1 cellular context compared by ENCODE assay signal in the genomic region with DNA sequence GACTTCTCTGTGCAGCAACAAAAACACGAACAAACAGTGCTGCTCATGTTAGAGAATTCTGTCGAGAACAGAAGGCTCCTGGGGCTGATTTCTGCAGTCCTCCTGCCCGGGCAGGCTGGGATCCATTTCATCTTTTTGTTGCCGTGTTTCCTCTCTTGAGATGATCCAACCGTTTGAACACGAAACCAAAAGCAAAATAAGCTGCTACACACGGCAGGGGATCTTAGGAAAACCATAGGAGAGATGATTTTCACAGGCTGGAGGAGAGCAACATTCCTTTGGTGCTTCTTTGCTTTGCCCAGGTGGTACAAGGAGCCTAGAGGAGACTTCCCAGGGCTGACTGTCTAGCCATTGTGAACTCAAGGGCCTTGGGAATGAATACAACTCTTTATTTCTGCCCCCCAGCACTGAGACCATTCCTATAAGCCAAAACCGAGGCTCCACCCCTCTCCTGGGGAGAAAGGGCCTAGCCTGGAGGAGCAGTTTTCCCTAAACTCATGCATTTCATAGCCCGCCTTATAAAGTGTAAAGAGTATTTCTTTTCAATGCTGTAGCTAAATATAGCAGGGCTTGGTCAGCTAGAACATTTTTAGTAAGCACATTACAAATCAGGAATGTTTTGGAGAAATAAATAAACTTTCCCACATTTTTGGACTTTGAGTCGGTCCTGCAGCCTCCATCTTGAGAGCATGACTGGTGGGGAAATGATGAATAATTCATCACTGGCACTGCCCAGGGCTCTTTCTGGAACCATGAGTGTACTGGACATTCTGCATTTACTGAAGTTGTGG.
TF ChIP-seq lines count a peak whose summit lies in the region.

No MANE protein-coding gene starts in this region.

TF ChIP-seq in A549, 52 proteins besides CTCF, POLR2A, EP300 and RAD21 (continued from another document):
- TF ChIP-seq, protein P1, sequence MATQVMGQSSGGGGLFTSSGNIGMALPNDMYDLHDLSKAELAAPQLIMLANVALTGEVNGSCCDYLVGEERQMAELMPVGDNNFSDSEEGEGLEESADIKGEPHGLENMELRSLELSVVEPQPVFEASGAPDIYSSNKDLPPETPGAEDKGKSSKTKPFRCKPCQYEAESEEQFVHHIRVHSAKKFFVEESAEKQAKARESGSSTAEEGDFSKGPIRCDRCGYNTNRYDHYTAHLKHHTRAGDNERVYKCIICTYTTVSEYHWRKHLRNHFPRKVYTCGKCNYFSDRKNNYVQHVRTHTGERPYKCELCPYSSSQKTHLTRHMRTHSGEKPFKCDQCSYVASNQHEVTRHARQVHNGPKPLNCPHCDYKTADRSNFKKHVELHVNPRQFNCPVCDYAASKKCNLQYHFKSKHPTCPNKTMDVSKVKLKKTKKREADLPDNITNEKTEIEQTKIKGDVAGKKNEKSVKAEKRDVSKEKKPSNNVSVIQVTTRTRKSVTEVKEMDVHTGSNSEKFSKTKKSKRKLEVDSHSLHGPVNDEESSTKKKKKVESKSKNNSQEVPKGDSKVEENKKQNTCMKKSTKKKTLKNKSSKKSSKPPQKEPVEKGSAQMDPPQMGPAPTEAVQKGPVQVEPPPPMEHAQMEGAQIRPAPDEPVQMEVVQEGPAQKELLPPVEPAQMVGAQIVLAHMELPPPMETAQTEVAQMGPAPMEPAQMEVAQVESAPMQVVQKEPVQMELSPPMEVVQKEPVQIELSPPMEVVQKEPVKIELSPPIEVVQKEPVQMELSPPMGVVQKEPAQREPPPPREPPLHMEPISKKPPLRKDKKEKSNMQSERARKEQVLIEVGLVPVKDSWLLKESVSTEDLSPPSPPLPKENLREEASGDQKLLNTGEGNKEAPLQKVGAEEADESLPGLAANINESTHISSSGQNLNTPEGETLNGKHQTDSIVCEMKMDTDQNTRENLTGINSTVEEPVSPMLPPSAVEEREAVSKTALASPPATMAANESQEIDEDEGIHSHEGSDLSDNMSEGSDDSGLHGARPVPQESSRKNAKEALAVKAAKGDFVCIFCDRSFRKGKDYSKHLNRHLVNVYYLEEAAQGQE (IDR thresholded peaks at IDR 0.05), result no peak
- no peak for TF ChIP-seq MYC (IDR thresholded peaks at IDR 0.05; ENCODE audit: borderline replicate concordance, low read length)
- no peak for TF ChIP-seq JUNB (IDR thresholded peaks at IDR 0.05)
- TF ChIP-seq FOSB (CRISPR knock-in tag; IDR thresholded peaks at IDR 0.05), result no peak
